Comparison of ENCODE assay signal across 2 cellular contexts in genomic region chr9:5554254-5554653, GRCh38.
TF ChIP-seq lines count a peak whose summit lies in the region.

No MANE protein-coding gene starts in this region.

TF ChIP-seq in GM12878, 131 proteins besides CTCF, POLR2A, EP300 and RAD21 (continued from another document and continues in another):
- TF ChIP-seq EED (IDR thresholded peaks at IDR 0.05; ENCODE audit: low read depth) (0 out of 2 replicates have a peak, but pooled peaks have one; percentile 18), ETV6 (conservative IDR thresholded peaks at IDR 0.05 in 1 of 2, IDR thresholded peaks at IDR 0.05 in 1 of 2; ENCODE audit: borderline replicate concordance in 1 of 2, low read depth in 1 of 2) (peak in 1 of 2 experiments; percentile 69; a peak in 1 of 4 replicates), SMARCA5 (IDR thresholded peaks at IDR 0.05) (no peak), GABPA (IDR thresholded peaks at IDR 0.05; ENCODE audit: low read depth) (peak; percentile 36; the same call in 1 of the 2 replicates), NFIC (IDR thresholded peaks at IDR 0.05; ENCODE audit: low read depth, low read length) (peak; percentile 65), SPI1 (IDR thresholded peaks at IDR 0.05; ENCODE audit: borderline replicate concordance, insufficient read depth, low read depth, low read length) (peak; percentile 22; the same call in 1 of the 2 replicates), IKZF2 (IDR thresholded peaks at IDR 0.05) (peak in 1 of 2 experiments; percentile 36; a peak in 2 of 4 replicates), CREM (IDR thresholded peaks at IDR 0.05; ENCODE audit: low read depth) (0 out of 2 replicates have a peak, but pooled peaks have one; percentile 23), RCOR1 (conservative IDR thresholded peaks at IDR 0.05; ENCODE audit: low read depth, low read length) (no peak), MEF2B (IDR thresholded peaks at IDR 0.05; ENCODE audit: partially characterized antibody, poor library complexity, severe bottlenecking) (peak; percentile 81), MTA3 (IDR thresholded peaks at IDR 0.05; ENCODE audit: borderline replicate concordance, low read length) (peak; percentile 45; the same call in 1 of the 2 replicates), ATF2 (IDR thresholded peaks at IDR 0.05; ENCODE audit: low read length) (peak; percentile 73), STAT3 (IDR thresholded peaks at IDR 0.05; ENCODE audit: low read depth, low read length) (0 out of 2 replicates have a peak, but pooled peaks have one; percentile 13), FOS (IDR thresholded peaks at IDR 0.05; ENCODE audit: borderline replicate concordance, extremely low read depth, insufficient read length) (no peak), CBX5 (IDR thresholded peaks at IDR 0.05; ENCODE audit: low read depth) (0 out of 2 replicates have a peak, but pooled peaks have one; percentile 49), IKZF1 (conservative IDR thresholded peaks at IDR 0.05) (peak; percentile 34; the same call in 1 of the 2 replicates), CREB1 (IDR thresholded peaks at IDR 0.05; ENCODE audit: low read depth) (no peak; the same call in 1 of the 2 replicates), JUNB (IDR thresholded peaks at IDR 0.05) (peak; percentile 68; the same call in 1 of the 2 replicates)
- TF ChIP-seq, protein P1, sequence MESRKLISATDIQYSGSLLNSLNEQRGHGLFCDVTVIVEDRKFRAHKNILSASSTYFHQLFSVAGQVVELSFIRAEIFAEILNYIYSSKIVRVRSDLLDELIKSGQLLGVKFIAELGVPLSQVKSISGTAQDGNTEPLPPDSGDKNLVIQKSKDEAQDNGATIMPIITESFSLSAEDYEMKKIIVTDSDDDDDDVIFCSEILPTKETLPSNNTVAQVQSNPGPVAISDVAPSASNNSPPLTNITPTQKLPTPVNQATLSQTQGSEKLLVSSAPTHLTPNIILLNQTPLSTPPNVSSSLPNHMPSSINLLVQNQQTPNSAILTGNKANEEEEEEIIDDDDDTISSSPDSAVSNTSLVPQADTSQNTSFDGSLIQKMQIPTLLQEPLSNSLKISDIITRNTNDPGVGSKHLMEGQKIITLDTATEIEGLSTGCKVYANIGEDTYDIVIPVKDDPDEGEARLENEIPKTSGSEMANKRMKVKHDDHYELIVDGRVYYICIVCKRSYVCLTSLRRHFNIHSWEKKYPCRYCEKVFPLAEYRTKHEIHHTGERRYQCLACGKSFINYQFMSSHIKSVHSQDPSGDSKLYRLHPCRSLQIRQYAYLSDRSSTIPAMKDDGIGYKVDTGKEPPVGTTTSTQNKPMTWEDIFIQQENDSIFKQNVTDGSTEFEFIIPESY (IDR thresholded peaks at IDR 0.05), result no peak
- TF ChIP-seq, protein P2, sequence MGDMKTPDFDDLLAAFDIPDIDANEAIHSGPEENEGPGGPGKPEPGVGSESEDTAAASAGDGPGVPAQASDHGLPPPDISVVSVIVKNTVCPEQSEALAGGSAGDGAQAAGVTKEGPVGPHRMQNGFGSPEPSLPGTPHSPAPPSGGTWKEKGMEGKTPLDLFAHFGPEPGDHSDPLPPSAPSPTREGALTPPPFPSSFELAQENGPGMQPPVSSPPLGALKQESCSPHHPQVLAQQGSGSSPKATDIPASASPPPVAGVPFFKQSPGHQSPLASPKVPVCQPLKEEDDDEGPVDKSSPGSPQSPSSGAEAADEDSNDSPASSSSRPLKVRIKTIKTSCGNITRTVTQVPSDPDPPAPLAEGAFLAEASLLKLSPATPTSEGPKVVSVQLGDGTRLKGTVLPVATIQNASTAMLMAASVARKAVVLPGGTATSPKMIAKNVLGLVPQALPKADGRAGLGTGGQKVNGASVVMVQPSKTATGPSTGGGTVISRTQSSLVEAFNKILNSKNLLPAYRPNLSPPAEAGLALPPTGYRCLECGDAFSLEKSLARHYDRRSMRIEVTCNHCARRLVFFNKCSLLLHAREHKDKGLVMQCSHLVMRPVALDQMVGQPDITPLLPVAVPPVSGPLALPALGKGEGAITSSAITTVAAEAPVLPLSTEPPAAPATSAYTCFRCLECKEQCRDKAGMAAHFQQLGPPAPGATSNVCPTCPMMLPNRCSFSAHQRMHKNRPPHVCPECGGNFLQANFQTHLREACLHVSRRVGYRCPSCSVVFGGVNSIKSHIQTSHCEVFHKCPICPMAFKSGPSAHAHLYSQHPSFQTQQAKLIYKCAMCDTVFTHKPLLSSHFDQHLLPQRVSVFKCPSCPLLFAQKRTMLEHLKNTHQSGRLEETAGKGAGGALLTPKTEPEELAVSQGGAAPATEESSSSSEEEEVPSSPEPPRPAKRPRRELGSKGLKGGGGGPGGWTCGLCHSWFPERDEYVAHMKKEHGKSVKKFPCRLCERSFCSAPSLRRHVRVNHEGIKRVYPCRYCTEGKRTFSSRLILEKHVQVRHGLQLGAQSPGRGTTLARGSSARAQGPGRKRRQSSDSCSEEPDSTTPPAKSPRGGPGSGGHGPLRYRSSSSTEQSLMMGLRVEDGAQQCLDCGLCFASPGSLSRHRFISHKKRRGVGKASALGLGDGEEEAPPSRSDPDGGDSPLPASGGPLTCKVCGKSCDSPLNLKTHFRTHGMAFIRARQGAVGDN (IDR thresholded peaks at IDR 0.05), result peak; percentile 72
- TF ChIP-seq, protein P3, sequence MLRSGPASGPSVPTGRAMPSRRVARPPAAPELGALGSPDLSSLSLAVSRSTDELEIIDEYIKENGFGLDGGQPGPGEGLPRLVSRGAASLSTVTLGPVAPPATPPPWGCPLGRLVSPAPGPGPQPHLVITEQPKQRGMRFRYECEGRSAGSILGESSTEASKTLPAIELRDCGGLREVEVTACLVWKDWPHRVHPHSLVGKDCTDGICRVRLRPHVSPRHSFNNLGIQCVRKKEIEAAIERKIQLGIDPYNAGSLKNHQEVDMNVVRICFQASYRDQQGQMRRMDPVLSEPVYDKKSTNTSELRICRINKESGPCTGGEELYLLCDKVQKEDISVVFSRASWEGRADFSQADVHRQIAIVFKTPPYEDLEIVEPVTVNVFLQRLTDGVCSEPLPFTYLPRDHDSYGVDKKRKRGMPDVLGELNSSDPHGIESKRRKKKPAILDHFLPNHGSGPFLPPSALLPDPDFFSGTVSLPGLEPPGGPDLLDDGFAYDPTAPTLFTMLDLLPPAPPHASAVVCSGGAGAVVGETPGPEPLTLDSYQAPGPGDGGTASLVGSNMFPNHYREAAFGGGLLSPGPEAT (IDR thresholded peaks at IDR 0.05; ENCODE audit: low read depth), result no peak

TF ChIP-seq in WTC11, 78 proteins besides CTCF, POLR2A, EP300 and RAD21:
- TF ChIP-seq, protein P4, sequence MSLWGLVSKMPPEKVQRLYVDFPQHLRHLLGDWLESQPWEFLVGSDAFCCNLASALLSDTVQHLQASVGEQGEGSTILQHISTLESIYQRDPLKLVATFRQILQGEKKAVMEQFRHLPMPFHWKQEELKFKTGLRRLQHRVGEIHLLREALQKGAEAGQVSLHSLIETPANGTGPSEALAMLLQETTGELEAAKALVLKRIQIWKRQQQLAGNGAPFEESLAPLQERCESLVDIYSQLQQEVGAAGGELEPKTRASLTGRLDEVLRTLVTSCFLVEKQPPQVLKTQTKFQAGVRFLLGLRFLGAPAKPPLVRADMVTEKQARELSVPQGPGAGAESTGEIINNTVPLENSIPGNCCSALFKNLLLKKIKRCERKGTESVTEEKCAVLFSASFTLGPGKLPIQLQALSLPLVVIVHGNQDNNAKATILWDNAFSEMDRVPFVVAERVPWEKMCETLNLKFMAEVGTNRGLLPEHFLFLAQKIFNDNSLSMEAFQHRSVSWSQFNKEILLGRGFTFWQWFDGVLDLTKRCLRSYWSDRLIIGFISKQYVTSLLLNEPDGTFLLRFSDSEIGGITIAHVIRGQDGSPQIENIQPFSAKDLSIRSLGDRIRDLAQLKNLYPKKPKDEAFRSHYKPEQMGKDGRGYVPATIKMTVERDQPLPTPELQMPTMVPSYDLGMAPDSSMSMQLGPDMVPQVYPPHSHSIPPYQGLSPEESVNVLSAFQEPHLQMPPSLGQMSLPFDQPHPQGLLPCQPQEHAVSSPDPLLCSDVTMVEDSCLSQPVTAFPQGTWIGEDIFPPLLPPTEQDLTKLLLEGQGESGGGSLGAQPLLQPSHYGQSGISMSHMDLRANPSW (CRISPR knock-in tag; conservative IDR thresholded peaks at IDR 0.05; ENCODE audit: low read depth), result no peak
- TF ChIP-seq NR1H2 (CRISPR knock-in tag; IDR thresholded peaks at IDR 0.05), result no peak
- TF ChIP-seq CBFB (CRISPR knock-in tag; IDR thresholded peaks at IDR 0.05; ENCODE audit: low read depth), result no peak
- TF ChIP-seq, protein P5, sequence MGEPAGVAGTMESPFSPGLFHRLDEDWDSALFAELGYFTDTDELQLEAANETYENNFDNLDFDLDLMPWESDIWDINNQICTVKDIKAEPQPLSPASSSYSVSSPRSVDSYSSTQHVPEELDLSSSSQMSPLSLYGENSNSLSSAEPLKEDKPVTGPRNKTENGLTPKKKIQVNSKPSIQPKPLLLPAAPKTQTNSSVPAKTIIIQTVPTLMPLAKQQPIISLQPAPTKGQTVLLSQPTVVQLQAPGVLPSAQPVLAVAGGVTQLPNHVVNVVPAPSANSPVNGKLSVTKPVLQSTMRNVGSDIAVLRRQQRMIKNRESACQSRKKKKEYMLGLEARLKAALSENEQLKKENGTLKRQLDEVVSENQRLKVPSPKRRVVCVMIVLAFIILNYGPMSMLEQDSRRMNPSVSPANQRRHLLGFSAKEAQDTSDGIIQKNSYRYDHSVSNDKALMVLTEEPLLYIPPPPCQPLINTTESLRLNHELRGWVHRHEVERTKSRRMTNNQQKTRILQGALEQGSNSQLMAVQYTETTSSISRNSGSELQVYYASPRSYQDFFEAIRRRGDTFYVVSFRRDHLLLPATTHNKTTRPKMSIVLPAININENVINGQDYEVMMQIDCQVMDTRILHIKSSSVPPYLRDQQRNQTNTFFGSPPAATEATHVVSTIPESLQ (CRISPR knock-in tag; IDR thresholded peaks at IDR 0.05), result no peak
